ENCODE assay signal across 1 cellular context in genomic region chr3:140499114-140499757, GRCh38.
TF ChIP-seq lines count a peak whose summit lies in the region.

No MANE protein-coding gene starts in this region.

TF ChIP-seq in IMR-90, 13 proteins besides CTCF, POLR2A, EP300 and RAD21 (continued from another document):
- TF ChIP-seq, protein P1, sequence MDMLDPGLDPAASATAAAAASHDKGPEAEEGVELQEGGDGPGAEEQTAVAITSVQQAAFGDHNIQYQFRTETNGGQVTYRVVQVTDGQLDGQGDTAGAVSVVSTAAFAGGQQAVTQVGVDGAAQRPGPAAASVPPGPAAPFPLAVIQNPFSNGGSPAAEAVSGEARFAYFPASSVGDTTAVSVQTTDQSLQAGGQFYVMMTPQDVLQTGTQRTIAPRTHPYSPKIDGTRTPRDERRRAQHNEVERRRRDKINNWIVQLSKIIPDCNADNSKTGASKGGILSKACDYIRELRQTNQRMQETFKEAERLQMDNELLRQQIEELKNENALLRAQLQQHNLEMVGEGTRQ (IDR thresholded peaks at IDR 0.05; ENCODE audit: low read depth, low read length): no peak
- TF ChIP-seq MAFK (IDR thresholded peaks at IDR 0.05; ENCODE audit: low read depth, low read length): no peak
- no peak for TF ChIP-seq NFE2L2 (IDR thresholded peaks at IDR 0.05; ENCODE audit: low read depth, low read length)
- no peak for TF ChIP-seq MAZ (IDR thresholded peaks at IDR 0.05; ENCODE audit: borderline replicate concordance, low read depth, low read length)
- TF ChIP-seq FOS (IDR thresholded peaks at IDR 0.05; ENCODE audit: low read depth, low read length): no peak
TF ChIP-seq in IMR-90: peak in this region for 0.
